Comparison of ENCODE assay signal across 19 cellular contexts in the genomic region with DNA sequence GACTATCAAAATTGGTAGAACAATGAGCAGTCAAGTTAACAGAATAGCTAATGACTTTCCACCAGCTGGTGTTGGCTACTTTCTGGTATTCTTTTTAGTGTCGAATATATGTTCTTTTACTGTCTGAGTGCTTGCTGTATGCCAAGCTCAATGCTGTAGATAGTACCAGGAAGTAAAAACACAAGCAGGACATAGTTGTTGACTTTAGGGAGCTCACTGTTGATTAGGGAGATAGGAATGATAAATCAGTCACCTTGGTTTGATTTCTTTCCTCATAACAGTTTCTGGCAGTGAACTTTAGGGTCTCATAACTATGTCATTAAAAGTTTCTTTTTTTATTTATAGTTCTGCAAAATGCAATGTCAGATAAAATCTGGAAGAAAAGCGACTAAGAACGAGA.
"Had no signal": no experiment of that assay in that cellular context is flagged by ENCODE, and none has a peak within 500 bp of the region (broad histone marks: within the 10 kb centered on the region; RNA-seq: fewer than 3 reads in every experiment).

No MANE protein-coding gene starts in this region.

- H3K27me3 Mint-ChIP-seq: activated CD4-positive, alpha-beta memory T cell treated with anti-CD3 and anti-CD28 coated beads for 36 hours; activated naive CD4-positive, alpha-beta T cell treated with anti-CD3 and anti-CD28 coated beads, Interleukin-2, amount 10 ng/mL, durations not matched to agents 7 days and 5 days; naive B cell; T-helper 17 cell had no signal

- DNase-seq: activated CD4-positive, alpha-beta memory T cell treated with anti-CD3 and anti-CD28 coated beads for 36 hours; activated CD4-positive, alpha-beta T cell treated with anti-CD3 and anti-CD28 coated beads for 48 hours; activated effector memory CD4-positive, alpha-beta T cell treated with Interleukin-2 at 50 U/mL for 16 hours; activated naive CD4-positive, alpha-beta T cell treated with anti-CD3 and anti-CD28 coated beads, Interleukin-2, amount 10 ng/mL, durations not matched to agents 7 days and 5 days; activated T-cell treated with anti-CD3 and anti-CD28 coated beads, Interleukin-2, amount 50 U/mL, for 72 hours; amygdala; cortex of kidney; heart right ventricle; islet precursor cell; lower lobe of right lung; mesendoderm; naive B cell; nucleus accumbens; stimulated activated CD4-positive, alpha-beta T cell treated with anti-CD3 and anti-CD28 coated beads, Interleukin-4, amount 100 ng/mL, for 24 hours; stimulated activated naive CD8-positive, alpha-beta T cell treated with anti-CD3 and anti-CD28 coated beads, Interleukin-15, Interleukin-2, amounts not matched to agents 100 U/mL and 50 U/mL, for 24 hours; substantia nigra; T-helper 17 cell; thyroid gland; upper lobe of right lung had no signal

- H3K9me3 Mint-ChIP-seq: activated CD4-positive, alpha-beta memory T cell treated with anti-CD3 and anti-CD28 coated beads for 36 hours; activated naive CD4-positive, alpha-beta T cell treated with anti-CD3 and anti-CD28 coated beads, Interleukin-2, amount 10 ng/mL, durations not matched to agents 7 days and 5 days; activated T-cell treated with anti-CD3 and anti-CD28 coated beads, Interleukin-2, amount 50 U/mL, for 72 hours; naive B cell had no signal

- ATAC-seq: activated T-cell treated with anti-CD3 and anti-CD28 coated beads, Interleukin-2, amount 50 U/mL, for 72 hours; heart right ventricle; lower lobe of right lung; stimulated activated naive CD8-positive, alpha-beta T cell treated with anti-CD3 and anti-CD28 coated beads, Interleukin-15, Interleukin-2, amounts not matched to agents 100 U/mL and 50 U/mL, for 24 hours; T-helper 17 cell; upper lobe of right lung had no signal

- H3K4me1 ChIP-seq: lower lobe of right lung, thyroid gland, upper lobe of right lung had no signal

- H3K27me3 ChIP-seq: heart right ventricle, thyroid gland, upper lobe of right lung had no signal

- H3K4me3 Mint-ChIP-seq: activated CD4-positive, alpha-beta memory T cell treated with anti-CD3 and anti-CD28 coated beads for 36 hours; activated naive CD4-positive, alpha-beta T cell treated with anti-CD3 and anti-CD28 coated beads, Interleukin-2, amount 10 ng/mL, durations not matched to agents 7 days and 5 days; activated T-cell treated with anti-CD3 and anti-CD28 coated beads, Interleukin-2, amount 50 U/mL, for 72 hours; naive B cell; T-helper 17 cell had no signal

- H3K27ac Mint-ChIP-seq: activated CD4-positive, alpha-beta memory T cell treated with anti-CD3 and anti-CD28 coated beads for 36 hours; activated naive CD4-positive, alpha-beta T cell treated with anti-CD3 and anti-CD28 coated beads, Interleukin-2, amount 10 ng/mL, durations not matched to agents 7 days and 5 days; activated T-cell treated with anti-CD3 and anti-CD28 coated beads, Interleukin-2, amount 50 U/mL, for 72 hours; T-helper 17 cell had no signal

- H3K4me3 ChIP-seq: heart right ventricle, lower lobe of right lung, thyroid gland, upper lobe of right lung had no signal

- H3K27ac ChIP-seq: heart right ventricle, lower lobe of right lung, thyroid gland, upper lobe of right lung had no signal

- H3K9me3 ChIP-seq: heart right ventricle, lower lobe of right lung, thyroid gland, upper lobe of right lung had no signal
